8 cellular contexts compared by ENCODE assay signal in the genomic region with DNA sequence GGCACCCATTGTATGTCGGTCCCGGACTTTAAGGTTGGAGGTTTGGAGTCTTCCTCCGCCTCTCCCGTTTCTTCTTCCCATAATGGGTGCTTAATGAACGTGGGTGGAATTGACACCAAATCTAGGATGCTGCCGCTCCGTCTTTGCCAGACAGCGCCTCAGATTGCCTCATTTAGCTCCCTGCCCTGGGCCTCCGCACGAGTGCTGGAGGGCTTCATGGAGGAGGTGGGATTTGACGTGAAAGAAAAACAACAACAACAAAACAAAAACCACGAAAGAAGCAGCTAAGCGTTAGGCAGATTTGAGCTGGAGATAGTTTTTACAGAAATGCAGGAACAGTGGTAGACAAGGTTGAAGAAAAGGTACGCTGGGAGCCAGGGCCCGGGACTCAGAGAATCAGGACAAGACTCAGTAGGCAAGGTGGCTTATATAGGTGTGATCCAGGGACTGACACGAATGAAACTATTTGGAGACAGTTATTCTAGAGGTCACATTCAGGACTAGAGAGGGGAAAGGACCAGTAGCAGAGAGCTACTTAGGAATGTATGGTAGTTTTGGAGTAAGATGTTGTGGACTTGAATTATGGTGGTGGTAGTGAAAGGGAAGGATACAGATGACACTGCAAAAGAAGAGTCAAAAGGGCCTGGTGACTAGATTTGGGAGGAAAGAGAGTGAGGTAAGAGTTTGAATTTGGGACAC. TPM values are rescaled to one million over a fixed set of nuclear protein-coding genes. Genes with fewer than 3 reads are reported as not detected.
A peak's percentile ranks its signal among the peaks of the same experiment; 100 is the strongest.
DNase-seq lines count a peak whose midpoint lies in the region; ATAC-seq lines count a peak whose summit lies in the region.

No MANE protein-coding gene starts in this region.

- H3K4me3 Mint-ChIP-seq in activated T-helper 2 cell treated with anti-CD3 and anti-CD28 coated beads, Interferon-gamma antibody, Interleukin-2, Interleukin-4, amounts not matched to agents 10 μg/mL and 5 μg/mL and 100 μg/mL, durations not matched to agents 14 hours and 24 hours and 36 hours (ENCODE audit: low read depth): peak overlapping the region; percentile 98

- H3K36me3 Mint-ChIP-seq in activated T-helper 2 cell treated with anti-CD3 and anti-CD28 coated beads, Interferon-gamma antibody, Interleukin-2, Interleukin-4, amounts not matched to agents 10 μg/mL and 5 μg/mL and 100 μg/mL, durations not matched to agents 14 hours and 24 hours and 36 hours (ENCODE audit: low read depth): no peaks in the 10 kb centered on the region

- no peak for DNase-seq in activated T-helper 2 cell treated with anti-CD3 and anti-CD28 coated beads, Interferon-gamma antibody, Interleukin-2, Interleukin-4, amounts not matched to agents 10 μg/mL and 5 μg/mL and 100 μg/mL, durations not matched to agents 14 hours and 24 hours and 36 hours (ENCODE audit: low spot score)
- peak; percentile 23 for DNase-seq in iPS-NIHi11 (ENCODE audit: low spot score)
- no peak for DNase-seq in substantia nigra (lab: John Stamatoyannopoulos, UW)
- DNase-seq in cerebellar cortex (ENCODE audit: low spot score): no peak
- no peak for DNase-seq in effector CD8-positive, alpha-beta T cell (lab: John Stamatoyannopoulos, UW)

- no peaks in the 10 kb centered on the region for H3K9me3 Mint-ChIP-seq in activated T-helper 2 cell treated with anti-CD3 and anti-CD28 coated beads, Interferon-gamma antibody, Interleukin-2, Interleukin-4, amounts not matched to agents 10 μg/mL and 5 μg/mL and 100 μg/mL, durations not matched to agents 14 hours and 24 hours and 36 hours

- peaks cover 19% of the 10 kb centered on the region for H3K4me1 Mint-ChIP-seq in activated T-helper 2 cell treated with anti-CD3 and anti-CD28 coated beads, Interferon-gamma antibody, Interleukin-2, Interleukin-4, amounts not matched to agents 10 μg/mL and 5 μg/mL and 100 μg/mL, durations not matched to agents 14 hours and 24 hours and 36 hours (ENCODE audit: low read depth)

- ATAC-seq in GM18870 (IDR thresholded peaks at IDR 0.05; ENCODE audit: unreplicated experiment) (peak; percentile 7), HG02870 (IDR thresholded peaks at IDR 0.05; ENCODE audit: unreplicated experiment) (peak; percentile 9), HG03139 (IDR thresholded peaks at IDR 0.05; ENCODE audit: unreplicated experiment) (no peak)

- no peaks in the 10 kb centered on the region for H3K27me3 Mint-ChIP-seq in activated T-helper 2 cell treated with anti-CD3 and anti-CD28 coated beads, Interferon-gamma antibody, Interleukin-2, Interleukin-4, amounts not matched to agents 10 μg/mL and 5 μg/mL and 100 μg/mL, durations not matched to agents 14 hours and 24 hours and 36 hours (ENCODE audit: low read depth)

- peak overlapping the region; percentile 96 for H3K27ac ChIP-seq in substantia nigra (ENCODE audit: low read depth, low read length, poor library complexity, severe bottlenecking)

- H3K27ac Mint-ChIP-seq in activated T-helper 2 cell treated with anti-CD3 and anti-CD28 coated beads, Interferon-gamma antibody, Interleukin-2, Interleukin-4, amounts not matched to agents 10 μg/mL and 5 μg/mL and 100 μg/mL, durations not matched to agents 14 hours and 24 hours and 36 hours: peak overlapping the region; percentile 93

- intact Hi-C loops in activated T-helper 2 cell treated with anti-CD3 and anti-CD28 coated beads, Interferon-gamma antibody, Interleukin-2, Interleukin-4, amounts not matched to agents 10 μg/mL and 5 μg/mL and 100 μg/mL, durations not matched to agents 14 hours and 24 hours and 36 hours (cut with micrococcal nuclease): loop anchor here (5.0 kb wide), 1 partner anchor 89 kb away; no protein-coding TSS in a partner anchor

RNA-seq across cellular contexts. Expression of a gene that starts 0.6 kb away (rescaled TPM):
- 3.3 and 3.6 TPM in 2 replicates for total RNA-seq in activated T-helper 2 cell treated with anti-CD3 and anti-CD28 coated beads, Interferon-gamma antibody, Interleukin-2, Interleukin-4, amounts not matched to agents 10 μg/mL and 5 μg/mL and 100 μg/mL, durations not matched to agents 14 hours and 24 hours and 36 hours

RNA-seq across cellular contexts. Expression of a gene that starts 6.6 kb away (rescaled TPM):
- 9.8 and 10.4 TPM in 2 replicates for total RNA-seq in activated T-helper 2 cell treated with anti-CD3 and anti-CD28 coated beads, Interferon-gamma antibody, Interleukin-2, Interleukin-4, amounts not matched to agents 10 μg/mL and 5 μg/mL and 100 μg/mL, durations not matched to agents 14 hours and 24 hours and 36 hours

RNA-seq across cellular contexts. Expression of a gene that starts 41.1 kb away (rescaled TPM):
- total RNA-seq in activated T-helper 2 cell treated with anti-CD3 and anti-CD28 coated beads, Interferon-gamma antibody, Interleukin-2, Interleukin-4, amounts not matched to agents 10 μg/mL and 5 μg/mL and 100 μg/mL, durations not matched to agents 14 hours and 24 hours and 36 hours: 4.7 and 4.8 TPM in 2 replicates

RNA-seq across cellular contexts. Expression of a gene that starts 44.6 kb away (rescaled TPM):
- 90.7 and 92.4 TPM in 2 replicates for total RNA-seq in activated T-helper 2 cell treated with anti-CD3 and anti-CD28 coated beads, Interferon-gamma antibody, Interleukin-2, Interleukin-4, amounts not matched to agents 10 μg/mL and 5 μg/mL and 100 μg/mL, durations not matched to agents 14 hours and 24 hours and 36 hours
